ENCODE assay signal across 17 cellular contexts in genomic region chr5:74200560-74200959, GRCh38.
DNase-seq lines count a peak whose midpoint lies in the region; ATAC-seq and TF ChIP-seq lines count a peak whose summit lies in the region.
"Had no signal": no experiment of that assay in that cellular context is flagged by ENCODE, and none has a peak within 500 bp of the region (broad histone marks: within the 10 kb centered on the region; RNA-seq: fewer than 3 reads in every experiment).

No MANE protein-coding gene starts in this region.

- no peak for TF ChIP-seq CTCF in breast epithelium (IDR thresholded peaks at IDR 0.05)
- TF ChIP-seq CTCF in MCF 10A (IDR thresholded peaks at IDR 0.05; ENCODE audit: unreplicated experiment): no peak

- ATAC-seq in GM21737 (IDR thresholded peaks at IDR 0.05; ENCODE audit: unreplicated experiment) (no peak), GM21619 (IDR thresholded peaks at IDR 0.05; ENCODE audit: unreplicated experiment) (no peak)
- ATAC-seq: lower lobe of right lung; natural killer cell treated with Interleukin-12 subunit alpha and Interleukin-12 subunit beta and Interleukin-15 and Interleukin-18, amount 100 ng/mL, for 72 hours had no signal

- H3K27me3 ChIP-seq in breast epithelium: no peaks in the 10 kb centered on the region
- H3K27me3 ChIP-seq: brain microvascular endothelial cell, suprapubic skin had no signal

- H3K9me3 ChIP-seq in breast epithelium: no peaks in the 10 kb centered on the region
- H3K9me3 ChIP-seq: Caco-2, lower lobe of right lung, suprapubic skin had no signal

- H3K4me1 ChIP-seq in breast epithelium: peaks cover 3 to 8% of the 10 kb centered on the region in 2 donors

- no peak overlapping the region for H3K4me3 ChIP-seq in breast epithelium
- H3K4me3 ChIP-seq: lower lobe of right lung, suprapubic skin had no signal

- no peaks in the 10 kb centered on the region for H3K27me3 Mint-ChIP-seq in MCF 10A (ENCODE audit: insufficient read depth, unreplicated experiment)

- H3K27ac ChIP-seq in breast epithelium: peak overlapping the region; percentile 53 to 60
- H3K27ac ChIP-seq: brain microvascular endothelial cell, lower lobe of right lung, suprapubic skin had no signal

- no peaks in the 10 kb centered on the region for H3K36me3 ChIP-seq in breast epithelium
- H3K36me3 ChIP-seq: brain microvascular endothelial cell, lower lobe of right lung, suprapubic skin had no signal

- POLR2A ChIA-PET in MCF 10A (lab: Yijun Ruan, JAX): no interaction called here

- no peaks in the 10 kb centered on the region for H3K9me3 Mint-ChIP-seq in MCF 10A (ENCODE audit: unreplicated experiment)
- H3K9me3 Mint-ChIP-seq: activated naive CD4-positive, alpha-beta T cell treated with anti-CD3 and anti-CD28 coated beads for 36 hours; natural killer cell treated with Interleukin-12 subunit alpha and Interleukin-12 subunit beta and Interleukin-15 and Interleukin-18, amount 100 ng/mL, for 72 hours had no signal

- no peaks in the 10 kb centered on the region for H3K36me3 Mint-ChIP-seq in MCF 10A (ENCODE audit: insufficient read depth, unreplicated experiment)
- H3K36me3 Mint-ChIP-seq: natural killer cell treated with Interleukin-12 subunit alpha and Interleukin-12 subunit beta and Interleukin-15 and Interleukin-18, amount 100 ng/mL, for 72 hours had no signal

- CTCF ChIA-PET in MCF 10A (lab: Yijun Ruan, JAX): no interaction called here

- BruUV-seq in MCF 10A (replicated peaks; lab: Mats Ljungman, UMichigan): no TSS peak

- no peak for TF ChIP-seq POLR2A in breast epithelium (IDR thresholded peaks at IDR 0.05)

- DNase-seq in breast epithelium (ENCODE audit: low spot score in 2 of 2) (no peak), MCF 10A (ENCODE audit: unreplicated experiment) (no peak), NCI-H146 treated with DMSO at 0.1 percent for 48 hours (lab: John Stamatoyannopoulos, UW; ENCODE audit: unreplicated experiment) (peak; percentile 97), SHP77 treated with DMSO at 0.1 percent for 48 hours (lab: John Stamatoyannopoulos, UW) (peak; percentile 32), retina (peak; percentile 17), anterior cingulate cortex (lab: John Stamatoyannopoulos, UW) (no peak)
- DNase-seq: activated CD4-positive, CD25-positive, alpha-beta regulatory T cell treated with anti-CD3 and anti-CD28 coated beads, Interleukin-2, amount 50 U/mL, for 72 hours; activated naive CD4-positive, alpha-beta T cell treated with anti-CD3 and anti-CD28 coated beads for 36 hours; brain microvascular endothelial cell; Caco-2; effector CD4-positive, alpha-beta T cell; lower lobe of right lung; T-helper 2 cell had no signal

- no peak overlapping the region for H3K4me3 Mint-ChIP-seq in MCF 10A (ENCODE audit: unreplicated experiment)
- H3K4me3 Mint-ChIP-seq: activated naive CD4-positive, alpha-beta T cell treated with anti-CD3 and anti-CD28 coated beads for 36 hours; natural killer cell treated with Interleukin-12 subunit alpha and Interleukin-12 subunit beta and Interleukin-15 and Interleukin-18, amount 100 ng/mL, for 72 hours had no signal

- intact Hi-C loops in breast epithelium (cut with DNase I; ENCODE audit: low total_unique reads) (no loop called here), MCF 10A (cut with micrococcal nuclease) (no loop called here)

- H3K27ac Mint-ChIP-seq in MCF 10A (ENCODE audit: low read depth, unreplicated experiment): no peak overlapping the region
- H3K27ac Mint-ChIP-seq: activated naive CD4-positive, alpha-beta T cell treated with anti-CD3 and anti-CD28 coated beads for 36 hours; natural killer cell treated with Interleukin-12 subunit alpha and Interleukin-12 subunit beta and Interleukin-15 and Interleukin-18, amount 100 ng/mL, for 72 hours had no signal

- H3K4me1 Mint-ChIP-seq in MCF 10A (ENCODE audit: insufficient read depth, unreplicated experiment): peaks cover 10% of the 10 kb centered on the region

Comparison
In these comparisons a context has a peak if more than half of its experiments do, and no peak if none do; other contexts are left out.
1. DNase-seq: peak in NCI-H146 treated with DMSO at 0.1 percent for 48 hours (single experiment), SHP77 treated with DMSO at 0.1 percent for 48 hours (single experiment) and retina (single experiment); none in breast epithelium (0 of 2), MCF 10A (single experiment) and anterior cingulate cortex (0 of 58).